In genomic region chr14:53692451-53693330, GRCh38 we compare ENCODE assay signal across 20 cellular contexts.
A peak's percentile ranks its signal among the peaks of the same experiment; 100 is the strongest.
DNase-seq lines count a peak whose midpoint lies in the region; ATAC-seq, FAIRE-seq and TF ChIP-seq lines count a peak whose summit lies in the region.
"Had no signal": no experiment of that assay in that cellular context is flagged by ENCODE, and none has a peak within 500 bp of the region (broad histone marks: within the 10 kb centered on the region; RNA-seq: fewer than 3 reads in every experiment).

No MANE protein-coding gene starts in this region.

- BruUV-seq in HepG2 (replicated peaks; lab: Mats Ljungman, UMichigan) = no TSS peak

- ATAC-seq in HepG2 (no peak), right lobe of liver (no peak), GM18519 (IDR thresholded peaks at IDR 0.05; ENCODE audit: low FRiP score, unreplicated experiment) (no peak)

- TF ChIP-seq CTCF in HepG2 (CRISPR knock-in tag; IDR thresholded peaks at IDR 0.05) = no peak
- TF ChIP-seq CTCF in right lobe of liver (IDR thresholded peaks at IDR 0.05) = no peak

- H3K4me1 ChIP-seq in HepG2 (ENCODE audit: insufficient read depth, low read length) = peaks cover 13% of the 10 kb centered on the region
- H3K4me1 ChIP-seq in right lobe of liver = no peaks in the 10 kb centered on the region
- H3K4me1 ChIP-seq: BLaER1, Peyer's patch had no signal

- intact Hi-C loops in HepG2 (cut with micrococcal nuclease; ENCODE audit: unreplicated experiment) = no loop called here
- intact Hi-C loops in right lobe of liver (cut with DNase I) = no loop called here

- H3K27ac ChIP-seq in HepG2 (ENCODE audit: extremely low read length, insufficient read depth, low read length) (no peak overlapping the region), right lobe of liver (no peak overlapping the region)
- H3K27ac ChIP-seq: 22Rv1, BLaER1, Peyer's patch had no signal

- H3K79me2 ChIP-seq in HepG2 (ENCODE audit: insufficient read depth, low read length) = no peaks in the 10 kb centered on the region

- DNase-seq in DMS53 (lab: John Stamatoyannopoulos, UW) (peak; percentile 8), DMS53 treated with DMSO at 0.1 percent for 48 hours (lab: John Stamatoyannopoulos, UW; ENCODE audit: unreplicated experiment) (no peak), HepG2 (ENCODE audit: low spot score) (no peak), right lobe of liver (no peak), SHP77 treated with DMSO at 0.1 percent for 48 hours (lab: John Stamatoyannopoulos, UW) (peak; percentile 80), iPS-NIHi11 (ENCODE audit: low spot score) (no peak), NCI-H2227 (lab: John Stamatoyannopoulos, UW; ENCODE audit: unreplicated experiment) (no peak)
- DNase-seq: ACHN; CD4-positive, alpha-beta T cell; COR-L47; Karpas-422; NCI-H146; NCI-H510A treated with DMSO at 0.1 percent for 48 hours; Peyer's patch had no signal

- no peak for FAIRE-seq in HepG2 (lab: Jason Lieb, UNC)
- FAIRE-seq: G401.6, GM18507, H1 had no signal

- H3K4me3 ChIP-seq in HepG2 (replicated peaks in 1 of 3; ENCODE audit: insufficient read depth in 1 of 3, low read depth in 2 of 3, low read length in 3 of 3) (no peak overlapping the region), right lobe of liver (no peak overlapping the region)
- H3K4me3 ChIP-seq: BLaER1, Peyer's patch had no signal

- H3K4me2 ChIP-seq in HepG2 (ENCODE audit: low read depth, low read length) = no peak overlapping the region
- H3K4me2 ChIP-seq: BLaER1 had no signal

- POLR2A ChIA-PET in HepG2 (lab: Yijun Ruan, JAX) = no interaction called here

- no peak overlapping the region for H2AFZ ChIP-seq in HepG2 (ENCODE audit: low read length)

- WGBS in HepG2 (ENCODE audit: low lambda C conversion rate) = 91% methylated on average over 6 of the region's 6 CpGs
- WGBS in right lobe of liver (ENCODE audit: insufficient coverage, low coverage, low lambda C conversion rate, missing lambda C conversion rate) = 78% methylated on average over 6 of the region's 6 CpGs

- H3K27me3 ChIP-seq in HepG2 (ENCODE audit: control insufficient read depth in 1 of 2, insufficient read depth in 2 of 2, low read length in 2 of 2) = no peaks in the 10 kb centered on the region
- H3K27me3 ChIP-seq in right lobe of liver = no peaks in the 10 kb centered on the region
- H3K27me3 ChIP-seq: BLaER1, Peyer's patch had no signal

- CTCF ChIA-PET in HepG2 (lab: Yijun Ruan, JAX; ENCODE audit: low intra/inter-chr PET ratio, low total read pairs) = no interaction called here

- in situ Hi-C loops in HepG2 (cut with HindIII; ENCODE audit: extremely low pct_ligation_motif_present, low pct_unique_long_range_greater_than_20kb) = no loop called here

- no peaks in the 10 kb centered on the region for H4K20me1 ChIP-seq in HepG2 (ENCODE audit: insufficient read depth, low read length)
- H4K20me1 ChIP-seq: BLaER1 had no signal

- TF ChIP-seq EP300 in HepG2 (IDR thresholded peaks at IDR 0.05; ENCODE audit: low read depth in 2 of 2, low read length in 2 of 2) (no peak), HepG2 (CRISPR knock-in tag; IDR thresholded peaks at IDR 0.05; ENCODE audit: borderline replicate concordance) (no peak)

- TF ChIP-seq POLR2A in HepG2 (IDR thresholded peaks at IDR 0.05; ENCODE audit: insufficient read depth in 1 of 2, low read depth in 2 of 2, low read length in 2 of 2) (no peak), right lobe of liver (IDR thresholded peaks at IDR 0.05) (no peak)

- H3K36me3 ChIP-seq in HepG2 (replicated peaks in 1 of 2; ENCODE audit: control insufficient read depth in 1 of 2, insufficient read depth in 2 of 2, low read length in 2 of 2) = no peaks in the 10 kb centered on the region
- H3K36me3 ChIP-seq in right lobe of liver = no peaks in the 10 kb centered on the region
- H3K36me3 ChIP-seq: BLaER1, Peyer's patch had no signal

- TF ChIP-seq RAD21 in HepG2 (CRISPR knock-in tag; IDR thresholded peaks at IDR 0.05) = no peak

- no peak overlapping the region for H3K9ac ChIP-seq in HepG2 (ENCODE audit: insufficient read depth, low read depth, low read length)
- H3K9ac ChIP-seq: BLaER1 had no signal

- H3K9me3 ChIP-seq in HepG2 (ENCODE audit: low read length) (no peaks in the 10 kb centered on the region), right lobe of liver (no peaks in the 10 kb centered on the region)
- H3K9me3 ChIP-seq: BLaER1, Peyer's patch had no signal

TF ChIP-seq in HepG2, 621 proteins besides CTCF, POLR2A, EP300 and RAD21:
- TF ChIP-seq ATF7 (IDR thresholded peaks at IDR 0.05) (peak; percentile 65; the same call in 1 of the 2 replicates), ATF7 (CRISPR knock-in tag; IDR thresholded peaks at IDR 0.05) (no peak), RFX5 (IDR thresholded peaks at IDR 0.05; ENCODE audit: low read depth, low read length) (no peak)
TF ChIP-seq in HepG2: peak in this region for 1.

Comparison
In these comparisons a context has a peak if more than half of its experiments do, and no peak if none do; other contexts are left out.
1. DNase-seq: peak in DMS53 (single experiment) and SHP77 treated with DMSO at 0.1 percent for 48 hours (single experiment); none in DMS53 treated with DMSO at 0.1 percent for 48 hours (single experiment), HepG2 (single experiment), right lobe of liver (0 of 3), iPS-NIHi11 (single experiment) and NCI-H2227 (single experiment).